8 cellular contexts compared by ENCODE assay signal in genomic region chr7:101017099-101017777, GRCh38. TPM values are rescaled to one million over a fixed set of nuclear protein-coding genes. Genes with fewer than 3 reads are reported as not detected.
DNase-seq lines count a peak whose midpoint lies in the region; ATAC-seq and TF ChIP-seq lines count a peak whose summit lies in the region.

No MANE protein-coding gene starts in this region.

- H3K27me3 Mint-ChIP-seq in natural killer cell (ENCODE audit: low read depth in 2 of 2): peaks cover 3 to 6% of the 10 kb centered on the region in 2 donors

- peak; percentile 6 to 23 for DNase-seq in NCI-H526 (lab: John Stamatoyannopoulos, UW)
- DNase-seq in NCI-H526 treated with DMSO at 0.1 percent for 48 hours (lab: John Stamatoyannopoulos, UW): no peak
- peak; percentile 78 to 83 for DNase-seq in NOMO-1 (lab: John Stamatoyannopoulos, UW; ENCODE audit: unreplicated experiment in 2 of 2)
- DNase-seq in activated T-cell treated with anti-CD3 and anti-CD28 coated beads for 1 hour (ENCODE audit: low read depth): peak; percentile 59
- peak; percentile 62 for DNase-seq in natural killer cell
- peak; percentile 71 for DNase-seq in stimulated activated naive CD4-positive, alpha-beta T cell treated with Interleukin-2 at 50 U/mL for 16 hours (lab: John Stamatoyannopoulos, UW)

- no peaks in the 10 kb centered on the region for H3K36me3 Mint-ChIP-seq in natural killer cell

- intact Hi-C loops in natural killer cell (cut with micrococcal nuclease): no loop called here

- H3K27ac Mint-ChIP-seq in natural killer cell: peak overlapping the region; percentile 29 to 95

- H3K4me1 Mint-ChIP-seq in natural killer cell: peaks cover 0 to 31% of the 10 kb centered on the region in 2 donors

- TF ChIP-seq CTCF in natural killer cell (IDR thresholded peaks at IDR 0.05): no peak

- H3K4me3 Mint-ChIP-seq in natural killer cell: peak overlapping the region; percentile 88

- ATAC-seq in HG03039 (IDR thresholded peaks at IDR 0.05; ENCODE audit: unreplicated experiment) (peak; percentile 60), esophagus mucosa (peak; percentile 73), natural killer cell (peak; percentile 89 to 94 (median 91))

- H3K9me3 Mint-ChIP-seq in natural killer cell: no peaks in the 10 kb centered on the region

RNA-seq across cellular contexts. Expression of gene MUC17, which starts 2.6 kb away (rescaled TPM):
- not detected for total RNA-seq in esophagus mucosa
- total RNA-seq in natural killer cell: not detected

RNA-seq across cellular contexts. Expression of gene MUC12, which starts 47.9 kb away (rescaled TPM):
- 0.16 TPM for total RNA-seq in esophagus mucosa
- 1 to 10 TPM in 2 of 3 donors, not detected in 1; 1.2 to 4.6 TPM for total RNA-seq in natural killer cell
